Comparison of ENCODE assay signal across 8 cellular contexts in genomic region chr21:36130839-36131238, GRCh38. TPM values are rescaled to one million over a fixed set of nuclear protein-coding genes. Genes with fewer than 3 reads are reported as not detected.
DNase-seq lines count a peak whose midpoint lies in the region; ATAC-seq, FAIRE-seq and TF ChIP-seq lines count a peak whose summit lies in the region.
"Not testable (repeated sequence)": the region's sequence is repeated elsewhere in the genome, so short reads cannot be mapped to it uniquely, and the experiment has no call there.

No MANE protein-coding gene starts in this region.

- H3K4ac ChIP-seq in neuronal stem cell (ENCODE audit: low read length) = not testable (repeated sequence)

- peak overlapping the region; percentile 71 for H3K27ac Mint-ChIP-seq in activated T-helper 2 cell treated with anti-CD3 and anti-CD28 coated beads, Interferon-gamma antibody, Interleukin-2, Interleukin-4, amounts not matched to agents 10 μg/mL and 5 μg/mL and 100 μg/mL, durations not matched to agents 14 hours and 24 hours and 36 hours
- H3K27ac Mint-ChIP-seq in immature natural killer cell = peak overlapping the region in 1 of 6 donors; percentile 36

- not testable (repeated sequence) for H2BK12ac ChIP-seq in neuronal stem cell (ENCODE audit: low read length)

- H3K27me3 Mint-ChIP-seq in activated T-helper 2 cell treated with anti-CD3 and anti-CD28 coated beads, Interferon-gamma antibody, Interleukin-2, Interleukin-4, amounts not matched to agents 10 μg/mL and 5 μg/mL and 100 μg/mL, durations not matched to agents 14 hours and 24 hours and 36 hours (ENCODE audit: low read depth); immature natural killer cell (ENCODE audit: low read depth in 3 of 3): not testable (repeated sequence)

- not testable (repeated sequence) for TF ChIP-seq CTCF in A549 (IDR thresholded peaks at IDR 0.05); Loucy (conservative IDR thresholded peaks at IDR 0.05; ENCODE audit: low read length); VCaP (conservative IDR thresholded peaks at IDR 0.05)

- H3K4me3 Mint-ChIP-seq in activated T-helper 2 cell treated with anti-CD3 and anti-CD28 coated beads, Interferon-gamma antibody, Interleukin-2, Interleukin-4, amounts not matched to agents 10 μg/mL and 5 μg/mL and 100 μg/mL, durations not matched to agents 14 hours and 24 hours and 36 hours (ENCODE audit: low read depth) = peak overlapping the region; percentile 82
- peak overlapping the region; percentile 85 to 89 (median 88) for H3K4me3 Mint-ChIP-seq in immature natural killer cell

- not testable (repeated sequence) for H3K9me3 Mint-ChIP-seq in activated T-helper 2 cell treated with anti-CD3 and anti-CD28 coated beads, Interferon-gamma antibody, Interleukin-2, Interleukin-4, amounts not matched to agents 10 μg/mL and 5 μg/mL and 100 μg/mL, durations not matched to agents 14 hours and 24 hours and 36 hours; immature natural killer cell

- H3F3A ChIP-seq in Loucy (ENCODE audit: low read depth) = not testable (repeated sequence)

- POLR2A ChIA-PET in A549 (lab: Yijun Ruan, JAX) = not testable (repeated sequence)

- intact Hi-C loops in activated T-helper 2 cell treated with anti-CD3 and anti-CD28 coated beads, Interferon-gamma antibody, Interleukin-2, Interleukin-4, amounts not matched to agents 10 μg/mL and 5 μg/mL and 100 μg/mL, durations not matched to agents 14 hours and 24 hours and 36 hours (cut with micrococcal nuclease) = not testable (repeated sequence)

- not testable (repeated sequence) for DNase-seq in A549 (ENCODE audit: low read depth in 1 of 2, low spot score in 1 of 2); activated T-helper 2 cell treated with anti-CD3 and anti-CD28 coated beads, Interferon-gamma antibody, Interleukin-2, Interleukin-4, amounts not matched to agents 10 μg/mL and 5 μg/mL and 100 μg/mL, durations not matched to agents 14 hours and 24 hours and 36 hours (ENCODE audit: low spot score); immature natural killer cell; neuronal stem cell (ENCODE audit: low spot score)

- H3K4me3 ChIP-seq in A549 (peak overlapping the region; percentile 46), Loucy (ENCODE audit: low read length, poor library complexity, severe bottlenecking) (peak overlapping the region; percentile 83), ectodermal cell (ENCODE audit: insufficient read depth, low read depth, low read length) (peak overlapping the region; percentile 16)
- H3K4me3 ChIP-seq in neuronal stem cell (ENCODE audit: low read length in 2 of 2) = not testable (repeated sequence)

- FAIRE-seq in A549 (lab: Jason Lieb, UNC) = not testable (repeated sequence)

- not testable (repeated sequence) for H3K79me1 ChIP-seq in neuronal stem cell (ENCODE audit: low read depth, low read length)

- peak overlapping the region; percentile 89 for H2AFZ ChIP-seq in Loucy (ENCODE audit: low read length)
- H2AFZ ChIP-seq in neuronal stem cell (ENCODE audit: low read length) = peak overlapping the region; percentile 72

- H3K79me2 ChIP-seq in Loucy (ENCODE audit: insufficient read depth, low read length) = not testable (repeated sequence)

- H3K4me2 ChIP-seq in A549 (peak overlapping the region; percentile 79), Loucy (ENCODE audit: low read depth, low read length, poor library complexity, severe bottlenecking) (peak overlapping the region; percentile 100)
- not testable (repeated sequence) for H3K4me2 ChIP-seq in neuronal stem cell (ENCODE audit: insufficient read depth, low read length, poor library complexity, severe bottlenecking)

- TF ChIP-seq EP300 in A549 (IDR thresholded peaks at IDR 0.05) = not testable (repeated sequence)

- not testable (repeated sequence) for TF ChIP-seq RAD21 in A549 (conservative IDR thresholded peaks at IDR 0.05 in 1 of 2, IDR thresholded peaks at IDR 0.05 in 1 of 2)

- H2BK15ac ChIP-seq in neuronal stem cell (ENCODE audit: low read length) = not testable (repeated sequence)

- not testable (repeated sequence) for H3K18ac ChIP-seq in neuronal stem cell (ENCODE audit: low read length)

- CTCF ChIA-PET in A549 (lab: Yijun Ruan, JAX) = not testable (repeated sequence)

- H3K4me1 ChIP-seq in A549 (peaks cover 13% of the 10 kb centered on the region; the same call in 2 of the 3 replicates), Loucy (ENCODE audit: insufficient read depth, low read length, poor library complexity, severe bottlenecking) (peaks cover 18% of the 10 kb centered on the region), neuronal stem cell (ENCODE audit: control insufficient read depth in 2 of 2, insufficient read depth in 1 of 2, low read depth in 1 of 2, low read length in 2 of 2) (peaks cover 8 to 10% of the 10 kb centered on the region in 2 donors)
- not testable (repeated sequence) for H3K4me1 ChIP-seq in ES-I3 (ENCODE audit: insufficient read depth, low read length); ectodermal cell (ENCODE audit: control insufficient read depth, insufficient read depth, low read length)

- H2BK5ac ChIP-seq in neuronal stem cell (ENCODE audit: low read length) = not testable (repeated sequence)

- H4K8ac ChIP-seq in neuronal stem cell (ENCODE audit: low read depth, low read length) = not testable (repeated sequence)

- not testable (repeated sequence) for H2AK5ac ChIP-seq in neuronal stem cell (ENCODE audit: low read depth, low read length)

- H3K27me3 ChIP-seq in Loucy (ENCODE audit: insufficient read depth, low read length, poor library complexity, severe bottlenecking) = not testable (repeated sequence)
- H3K27me3 ChIP-seq in ectodermal cell (ENCODE audit: control insufficient read depth, insufficient read depth, low read length, poor library complexity, severe bottlenecking) = peaks cover 51% of the 10 kb centered on the region
- peaks cover 10 to 55% (median 32%) of the 10 kb centered on the region in 3 experiments for H3K27me3 ChIP-seq in neuronal stem cell (ENCODE audit: control insufficient read depth in 3 of 3, insufficient read depth in 3 of 3, low read depth in 1 of 3, low read length in 3 of 3)

- H3K14ac ChIP-seq in neuronal stem cell (ENCODE audit: low read length) = not testable (repeated sequence)

- H3K23ac ChIP-seq in neuronal stem cell (ENCODE audit: low read depth, low read length, poor library complexity) = not testable (repeated sequence)

- H3K9ac ChIP-seq in ES-I3 (ENCODE audit: low read depth, low read length) (peak overlapping the region; percentile 44; the same call in 1 of the 2 replicates), Loucy (ENCODE audit: low read depth, low read length, poor library complexity, severe bottlenecking) (peak overlapping the region; percentile 73)
- not testable (repeated sequence) for H3K9ac ChIP-seq in neuronal stem cell (ENCODE audit: low read depth, low read length, poor library complexity)

- H3K9me2 ChIP-seq in Loucy (replicated peaks; ENCODE audit: low read depth, low read length) = not testable (repeated sequence)

- not testable (repeated sequence) for TF ChIP-seq POLR2A in A549 (IDR thresholded peaks at IDR 0.05; ENCODE audit: low read length)

- not testable (repeated sequence) for H3K9me3 ChIP-seq in A549; ES-I3 (ENCODE audit: control insufficient read depth, insufficient read depth, low read length); Loucy (ENCODE audit: insufficient read depth, low read depth, low read length); ectodermal cell (ENCODE audit: control insufficient read depth, low read length); neuronal stem cell (replicated peaks in 1 of 2; ENCODE audit: control insufficient read depth in 2 of 2, insufficient read depth in 1 of 2, low read depth in 1 of 2, low read length in 2 of 2)

- H3K27ac ChIP-seq in A549; ectodermal cell (ENCODE audit: insufficient read depth, low read depth, low read length, poor library complexity, severe bottlenecking); neuronal stem cell (replicated peaks; ENCODE audit: low read length): not testable (repeated sequence)
- peak overlapping the region; percentile 86; the same call in 1 of the 2 replicates for H3K27ac ChIP-seq in VCaP

- not testable (repeated sequence) for H3K36me3 Mint-ChIP-seq in activated T-helper 2 cell treated with anti-CD3 and anti-CD28 coated beads, Interferon-gamma antibody, Interleukin-2, Interleukin-4, amounts not matched to agents 10 μg/mL and 5 μg/mL and 100 μg/mL, durations not matched to agents 14 hours and 24 hours and 36 hours (ENCODE audit: low read depth); immature natural killer cell

- H4K91ac ChIP-seq in neuronal stem cell (ENCODE audit: low read depth, low read length, poor library complexity) = not testable (repeated sequence)

- H3K36me3 ChIP-seq in ES-I3 (ENCODE audit: insufficient read depth, low read length); Loucy (ENCODE audit: insufficient read depth, low read length); ectodermal cell (ENCODE audit: control insufficient read depth, insufficient read depth, low read length); neuronal stem cell (replicated peaks in 1 of 2; ENCODE audit: control insufficient read depth in 2 of 2, insufficient read depth in 2 of 2, low read length in 2 of 2): not testable (repeated sequence)

- peaks cover 30% of the 10 kb centered on the region for H3K4me1 Mint-ChIP-seq in activated T-helper 2 cell treated with anti-CD3 and anti-CD28 coated beads, Interferon-gamma antibody, Interleukin-2, Interleukin-4, amounts not matched to agents 10 μg/mL and 5 μg/mL and 100 μg/mL, durations not matched to agents 14 hours and 24 hours and 36 hours (ENCODE audit: low read depth)
- peaks cover 19 to 20% of the 10 kb centered on the region in 2 donors for H3K4me1 Mint-ChIP-seq in immature natural killer cell

- H2BK120ac ChIP-seq in neuronal stem cell (ENCODE audit: low read depth, low read length) = not testable (repeated sequence)

- WGBS in A549 (ENCODE audit: missing lambda C conversion rate) = 94% methylated on average over 5 of the region's 5 CpGs
- WGBS in ectodermal cell, 2 experiments = 88 to 90% methylated on average over 5 of the region's 5 CpGs
- WGBS in neuronal stem cell (ENCODE audit: extremely low coverage in 2 of 2, insufficient read length in 2 of 2, insufficient replicate concordance in 1 of 2), 2 donors = no CpG with 5 or more reads among the region's 5 CpGs

- not testable (repeated sequence) for H4K20me1 ChIP-seq in Loucy (ENCODE audit: insufficient read depth, low read length, poor library complexity, severe bottlenecking)

- ATAC-seq in A549 = not testable (repeated sequence)

RNA-seq across cellular contexts. Expression of gene CBR3, which starts 4.0 kb away (rescaled TPM):
- polyA plus RNA-seq in A549 (2011; rRNA removed) (5.2 and 6.1 TPM in 2 replicates), A549 (2017; fragmentation: RNase III; extraction: RNeasy Plus Mini Kit Qiagen cat#74134 plus additional on column Dnase treatment) (5.9 to 6.5 TPM (median 6.5 TPM) in 3 replicates), immature natural killer cell (1 to 10 TPM; 1.1 to 5.1 (median 1.5) TPM)
- polyA plus RNA-seq in A549 (2012; cell fraction: cytosol; rRNA removed) = 9.9 and 11.2 TPM in 2 replicates
- 5.9 and 7.9 TPM in 2 replicates for polyA plus RNA-seq in A549 (2012; cell fraction: nucleus; rRNA removed)
- 0.97 and 1.7 TPM in 2 replicates for polyA minus RNA-seq in A549 (2011; rRNA and poly(A)+ RNA removed)
- total RNA-seq in activated T-helper 2 cell treated with anti-CD3 and anti-CD28 coated beads, Interferon-gamma antibody, Interleukin-2, Interleukin-4, amounts not matched to agents 10 μg/mL and 5 μg/mL and 100 μg/mL, durations not matched to agents 14 hours and 24 hours and 36 hours = 23.2 and 25.8 TPM in 2 replicates
- polyA plus RNA-seq in ectodermal cell (2013, experiment 1 of 4) = not detected
- polyA plus RNA-seq in ectodermal cell (2013, experiment 2 of 4) = not detected
- polyA plus RNA-seq in ectodermal cell (2013, experiment 3 of 4) = not detected
- polyA plus RNA-seq in ectodermal cell (2013, experiment 4 of 4) = not detected
- not detected for polyA plus RNA-seq in neuronal stem cell (2013, experiment 1 of 2)
- 0.06 TPM for polyA plus RNA-seq in neuronal stem cell (2013, experiment 2 of 2)

RNA-seq across cellular contexts. Expression of gene DOP1B, which starts 25.8 kb away (rescaled TPM):
- polyA plus RNA-seq in A549 (2011; rRNA removed) = 3.5 and 4.5 TPM in 2 replicates
- 1.5 and 2.2 TPM in 2 replicates for polyA plus RNA-seq in A549 (2012; cell fraction: cytosol; rRNA removed)
- polyA plus RNA-seq in A549 (2012; cell fraction: nucleus; rRNA removed) = 2.5 and 3.2 TPM in 2 replicates
- 2.8 to 3.8 TPM (median 3.0 TPM) in 3 replicates for polyA plus RNA-seq in A549 (2017; fragmentation: RNase III; extraction: RNeasy Plus Mini Kit Qiagen cat#74134 plus additional on column Dnase treatment)
- 4.6 and 6.0 TPM in 2 replicates for polyA minus RNA-seq in A549 (2011; rRNA and poly(A)+ RNA removed)
- 14.6 and 16.0 TPM in 2 replicates for total RNA-seq in activated T-helper 2 cell treated with anti-CD3 and anti-CD28 coated beads, Interferon-gamma antibody, Interleukin-2, Interleukin-4, amounts not matched to agents 10 μg/mL and 5 μg/mL and 100 μg/mL, durations not matched to agents 14 hours and 24 hours and 36 hours
- polyA plus RNA-seq in ectodermal cell (2013, experiment 1 of 4) = 9.4 TPM
- polyA plus RNA-seq in ectodermal cell (2013, experiment 2 of 4) = 11.6 TPM
- 7.6 TPM for polyA plus RNA-seq in ectodermal cell (2013, experiment 3 of 4)
- polyA plus RNA-seq in ectodermal cell (2013, experiment 4 of 4) = 8.2 TPM
- 10 to 100 TPM in 1 of 3 donors, 1 to 10 TPM in 2; 2.5 to 15.5 (median 4.5) TPM for polyA plus RNA-seq in immature natural killer cell
- polyA plus RNA-seq in neuronal stem cell (2013, experiment 1 of 2) = 3.4 TPM
- 3.7 TPM for polyA plus RNA-seq in neuronal stem cell (2013, experiment 2 of 2)
